Comparison of ENCODE assay signal across 22 cellular contexts in genomic region chr10:114315566-114316420, GRCh38.
DNase-seq lines count a peak whose midpoint lies in the region; ATAC-seq lines count a peak whose summit lies in the region.
"Had no signal": no experiment of that assay in that cellular context is flagged by ENCODE, and none has a peak within 500 bp of the region (broad histone marks: within the 10 kb centered on the region; RNA-seq: fewer than 3 reads in every experiment).

No MANE protein-coding gene starts in this region.

- H2BK15ac ChIP-seq in neuronal stem cell (ENCODE audit: low read length) = no peak overlapping the region

- peaks cover 2% of the 10 kb centered on the region in 2 donors for H3K4me1 ChIP-seq in neuronal stem cell (ENCODE audit: control insufficient read depth in 2 of 2, insufficient read depth in 1 of 2, low read depth in 1 of 2, low read length in 2 of 2)
- H3K4me1 ChIP-seq: BLaER1, HAP-1 had no signal

- no peaks in the 10 kb centered on the region for H3K9me3 Mint-ChIP-seq in stimulated activated effector memory CD8-positive, alpha-beta T cell treated with anti-CD3 and anti-CD28 coated beads, Interleukin-12 subunit alpha, Interleukin-12 subunit beta, amount 100 ng/mL, for 72 hours
- H3K9me3 Mint-ChIP-seq: CD4-positive, alpha-beta T cell had no signal

- no peak overlapping the region for H4K8ac ChIP-seq in neuronal stem cell (ENCODE audit: low read depth, low read length)

- H3K27me3 ChIP-seq in neuronal stem cell (ENCODE audit: control insufficient read depth in 3 of 3, insufficient read depth in 3 of 3, low read depth in 1 of 3, low read length in 3 of 3) = no peaks in the 10 kb centered on the region
- H3K27me3 ChIP-seq: BLaER1 had no signal

- H3K4me3 ChIP-seq in neuronal stem cell (ENCODE audit: low read length in 2 of 2) = no peak overlapping the region
- H3K4me3 ChIP-seq: BLaER1, GM23248, HAP-1 had no signal

- H3K4ac ChIP-seq in neuronal stem cell (ENCODE audit: low read length) = no peak overlapping the region

- H2BK5ac ChIP-seq in neuronal stem cell (ENCODE audit: low read length) = no peak overlapping the region

- peak overlapping the region; percentile 13 for H3K27ac Mint-ChIP-seq in stimulated activated effector memory CD8-positive, alpha-beta T cell treated with anti-CD3 and anti-CD28 coated beads, Interleukin-12 subunit alpha, Interleukin-12 subunit beta, amount 100 ng/mL, for 72 hours
- H3K27ac Mint-ChIP-seq in T-helper 17 cell = no peak overlapping the region
- H3K27ac Mint-ChIP-seq: CD4-positive, alpha-beta T cell; IgD-negative memory B cell had no signal

- H3K79me1 ChIP-seq in neuronal stem cell (ENCODE audit: low read depth, low read length) = no peaks in the 10 kb centered on the region

- no peak overlapping the region for H3K23ac ChIP-seq in neuronal stem cell (ENCODE audit: low read depth, low read length, poor library complexity)

- H3K4me3 Mint-ChIP-seq in stimulated activated effector memory CD8-positive, alpha-beta T cell treated with anti-CD3 and anti-CD28 coated beads, Interleukin-12 subunit alpha, Interleukin-12 subunit beta, amount 100 ng/mL, for 72 hours = no peak overlapping the region
- no peak overlapping the region for H3K4me3 Mint-ChIP-seq in T-helper 17 cell
- H3K4me3 Mint-ChIP-seq: CD4-positive, alpha-beta T cell; IgD-negative memory B cell had no signal

- H3K27me3 Mint-ChIP-seq in T-helper 17 cell = peaks cover 27% of the 10 kb centered on the region
- H3K27me3 Mint-ChIP-seq: CD4-positive, alpha-beta T cell; IgD-negative memory B cell had no signal

- peak overlapping the region; percentile 8 for H2BK12ac ChIP-seq in neuronal stem cell (ENCODE audit: low read length)

- H2AFZ ChIP-seq in neuronal stem cell (ENCODE audit: low read length) = peak overlapping the region; percentile 76
- H2AFZ ChIP-seq: GM23248 had no signal

- peak overlapping the region; percentile 12 for H3K18ac ChIP-seq in neuronal stem cell (ENCODE audit: low read length)

- no peaks in the 10 kb centered on the region for H3K36me3 ChIP-seq in neuronal stem cell (replicated peaks in 1 of 2; ENCODE audit: control insufficient read depth in 2 of 2, insufficient read depth in 2 of 2, low read length in 2 of 2)
- H3K36me3 ChIP-seq: BLaER1, HAP-1 had no signal

- no peak overlapping the region for H3K4me2 ChIP-seq in neuronal stem cell (ENCODE audit: insufficient read depth, low read length, poor library complexity, severe bottlenecking)
- H3K4me2 ChIP-seq: BLaER1 had no signal

- peak; percentile 36 for DNase-seq in activated effector memory CD4-positive, alpha-beta T cell treated with anti-CD3 and anti-CD28 coated beads, Interleukin-2, amount 50 U/mL, for 16 hours
- DNase-seq in activated effector memory CD4-positive, alpha-beta T cell treated with Interleukin-2 at 50 U/mL for 16 hours = no peak
- peak; percentile 59 for DNase-seq in islet precursor cell
- no peak for DNase-seq in neuronal stem cell (ENCODE audit: low spot score)
- no peak for DNase-seq in stimulated activated effector memory CD8-positive, alpha-beta T cell treated with anti-CD3 and anti-CD28 coated beads, Interleukin-12 subunit alpha, Interleukin-12 subunit beta, amount 100 ng/mL, for 72 hours (ENCODE audit: low spot score in 2 of 2)
- no peak for DNase-seq in NCI-H2227 (lab: John Stamatoyannopoulos, UW; ENCODE audit: unreplicated experiment)
- DNase-seq in T-helper 17 cell = no peak
- no peak for DNase-seq in retina
- DNase-seq: ACHN; CD4-positive, alpha-beta T cell; COR-L47; DMS153; GM23248; NCI-H1417; NCI-H187; NCI-H446 treated with DMSO at 0.1 percent for 48 hours; NCI-H526 treated with DMSO at 0.1 percent for 48 hours; SHP77 had no signal

- peak; percentile 2 for ATAC-seq in stimulated activated effector memory CD8-positive, alpha-beta T cell treated with anti-CD3 and anti-CD28 coated beads, Interleukin-12 subunit alpha, Interleukin-12 subunit beta, amount 100 ng/mL, for 72 hours
- ATAC-seq in T-helper 17 cell = no peak

- H3K36me3 Mint-ChIP-seq in stimulated activated effector memory CD8-positive, alpha-beta T cell treated with anti-CD3 and anti-CD28 coated beads, Interleukin-12 subunit alpha, Interleukin-12 subunit beta, amount 100 ng/mL, for 72 hours = no peaks in the 10 kb centered on the region
- no peaks in the 10 kb centered on the region for H3K36me3 Mint-ChIP-seq in T-helper 17 cell (ENCODE audit: low read depth)

- no CpG with 5 or more reads among the region's 22 CpGs for WGBS in neuronal stem cell (ENCODE audit: extremely low coverage in 2 of 2, insufficient read length in 2 of 2, insufficient replicate concordance in 1 of 2), 2 donors

- peak overlapping the region; percentile 9 for H4K91ac ChIP-seq in neuronal stem cell (ENCODE audit: low read depth, low read length, poor library complexity)

- H3K9me3 ChIP-seq in neuronal stem cell (replicated peaks in 1 of 2; ENCODE audit: control insufficient read depth in 2 of 2, insufficient read depth in 1 of 2, low read depth in 1 of 2, low read length in 2 of 2) (no peaks in the 10 kb centered on the region), T-helper 17 cell (ENCODE audit: control insufficient read depth, low read length, poor library complexity, severe bottlenecking) (no peaks in the 10 kb centered on the region)
- H3K9me3 ChIP-seq: BLaER1, HAP-1 had no signal

- no peak overlapping the region for H3K14ac ChIP-seq in neuronal stem cell (ENCODE audit: low read length)

- no peaks in the 10 kb centered on the region for H3K4me1 Mint-ChIP-seq in stimulated activated effector memory CD8-positive, alpha-beta T cell treated with anti-CD3 and anti-CD28 coated beads, Interleukin-12 subunit alpha, Interleukin-12 subunit beta, amount 100 ng/mL, for 72 hours
- peaks cover 2% of the 10 kb centered on the region for H3K4me1 Mint-ChIP-seq in T-helper 17 cell
- H3K4me1 Mint-ChIP-seq: IgD-negative memory B cell had no signal

- no peak overlapping the region for H2BK120ac ChIP-seq in neuronal stem cell (ENCODE audit: low read depth, low read length)

- no peak overlapping the region for H3K9ac ChIP-seq in neuronal stem cell (ENCODE audit: low read depth, low read length, poor library complexity)
- H3K9ac ChIP-seq: BLaER1, GM23248 had no signal

- H3K27ac ChIP-seq in neuronal stem cell (replicated peaks; ENCODE audit: low read length) = no peak overlapping the region
- H3K27ac ChIP-seq: 22Rv1, BLaER1, GM23248 had no signal

- peak overlapping the region; percentile 20 for H2AK5ac ChIP-seq in neuronal stem cell (ENCODE audit: low read depth, low read length)

Comparison
In these comparisons a context has a peak if more than half of its experiments do, and no peak if none do; other contexts are left out.
1. DNase-seq: peak in activated effector memory CD4-positive, alpha-beta T cell treated with anti-CD3 and anti-CD28 coated beads, Interleukin-2, amount 50 U/mL, for 16 hours (single experiment) and islet precursor cell (single experiment); none in activated effector memory CD4-positive, alpha-beta T cell treated with Interleukin-2 at 50 U/mL for 16 hours (single experiment), neuronal stem cell (single experiment), stimulated activated effector memory CD8-positive, alpha-beta T cell treated with anti-CD3 and anti-CD28 coated beads, Interleukin-12 subunit alpha, Interleukin-12 subunit beta, amount 100 ng/mL, for 72 hours (0 of 2), NCI-H2227 (single experiment), T-helper 17 cell (0 of 3) and retina (single experiment).